Comparison of ENCODE assay signal across 8 cellular contexts in genomic region chr3:64444619-64445317, GRCh38.
DNase-seq lines count a peak whose midpoint lies in the region; ATAC-seq, FAIRE-seq and TF ChIP-seq lines count a peak whose summit lies in the region.

No MANE protein-coding gene starts in this region.

- H3K9me3 ChIP-seq in NT2/D1 (ENCODE audit: insufficient read depth, low read length) (no peaks in the 10 kb centered on the region), osteoblast (ENCODE audit: low read depth, low read length) (no peaks in the 10 kb centered on the region)

- POLR2A ChIA-PET in AG04449 (lab: Yijun Ruan, JAX), result interaction anchor here (0.6 kb wide), 1 partner anchor 10 kb away, joined by 3 read pairs; no protein-coding TSS in a partner anchor

- peak overlapping the region; percentile 29 for H2AFZ ChIP-seq in osteoblast (ENCODE audit: low read length)

- H3K4me2 ChIP-seq in osteoblast (ENCODE audit: insufficient read depth, low read length), result peak overlapping the region; percentile 70

- CTCF ChIA-PET in AG04449 (lab: Yijun Ruan, JAX), result interaction anchor here (0.8 to 2.1 kb wide), 4 partner anchors 10 to 415 kb away, joined by 3 to 9 read pairs (median 4); no protein-coding TSS in a partner anchor

- H3K27me3 ChIP-seq in NT2/D1 (ENCODE audit: insufficient read depth, insufficient read length), result peaks cover 38% of the 10 kb centered on the region
- H3K27me3 ChIP-seq in foreskin keratinocyte, result peaks cover 77% of the 10 kb centered on the region
- peaks cover 82% of the 10 kb centered on the region for H3K27me3 ChIP-seq in osteoblast (ENCODE audit: insufficient read depth, low read length)

- H3K27ac ChIP-seq in foreskin keratinocyte, result no peak overlapping the region
- no peak overlapping the region for H3K27ac ChIP-seq in osteoblast (ENCODE audit: low read depth, low read length)

- H3K36me3 ChIP-seq in NT2/D1 (ENCODE audit: insufficient read depth, insufficient read length, low read length), result no peaks in the 10 kb centered on the region
- H3K36me3 ChIP-seq in osteoblast (ENCODE audit: insufficient read depth, low read length), result no peaks in the 10 kb centered on the region

- H3K4me1 ChIP-seq in NT2/D1 (ENCODE audit: insufficient read depth, insufficient read length) (peaks cover 6% of the 10 kb centered on the region), foreskin keratinocyte (no peaks in the 10 kb centered on the region), osteoblast (ENCODE audit: insufficient read depth, low read length) (peaks cover 10% of the 10 kb centered on the region)

- no peaks in the 10 kb centered on the region for H3K79me2 ChIP-seq in osteoblast (ENCODE audit: insufficient read depth, low read length)

- peak overlapping the region; percentile 74 for H3K9ac ChIP-seq in NT2/D1 (ENCODE audit: insufficient read length, low read depth)

- no peak for FAIRE-seq in GM19239 (lab: Jason Lieb, UNC)

- peak; percentile 60 for ATAC-seq in foreskin keratinocyte

- DNase-seq in AG04449 (ENCODE audit: low read depth, low spot score), result no peak
- no peak for DNase-seq in NT2/D1 (ENCODE audit: low read depth, low spot score)
- no peak for DNase-seq in foreskin keratinocyte
- DNase-seq in osteoblast (ENCODE audit: insufficient read length, low spot score, missing footprints), result peak; percentile 81
- no peak for DNase-seq in SHP77 (lab: John Stamatoyannopoulos, UW)
- DNase-seq in glomerular visceral epithelial cell (ENCODE audit: extremely low spot score), result no peak
- DNase-seq in GM19239 (ENCODE audit: insufficient read length, low spot score), result no peak
- no peak for DNase-seq in H4 (ENCODE audit: low spot score)

- TF ChIP-seq CTCF in AG04449 (IDR thresholded peaks at IDR 0.05; ENCODE audit: insufficient read depth, low read length, missing control alignments) (peak; percentile 11), foreskin keratinocyte (conservative IDR thresholded peaks at IDR 0.05) (no peak), osteoblast (IDR thresholded peaks at IDR 0.05; ENCODE audit: extremely low read depth, low read depth, low read length) (no peak)

- H3K4me3 ChIP-seq in AG04449 (ENCODE audit: low read depth, low read length) (peak overlapping the region; percentile 56), NT2/D1 (ENCODE audit: insufficient read length, low read depth) (peak overlapping the region; percentile 78), osteoblast (ENCODE audit: insufficient read depth, low read length) (peak overlapping the region; percentile 56)

- H4K20me1 ChIP-seq in osteoblast (ENCODE audit: insufficient read depth, low read length), result peaks cover 3% of the 10 kb centered on the region
